Comparison of ENCODE assay signal across 11 cellular contexts in genomic region chr1:27405074-27405473, GRCh38. TPM values are rescaled to one million over a fixed set of nuclear protein-coding genes. Genes with fewer than 3 reads are reported as not detected.
DNase-seq lines count a peak whose midpoint lies in the region; ATAC-seq, FAIRE-seq and TF ChIP-seq lines count a peak whose summit lies in the region.
"Had no signal": no experiment of that assay in that cellular context is flagged by ENCODE, and none has a peak within 500 bp of the region (broad histone marks: within the 10 kb centered on the region; RNA-seq: fewer than 3 reads in every experiment).

No MANE protein-coding gene starts in this region.

- peaks cover 12% of the 10 kb centered on the region for H3K36me3 Mint-ChIP-seq in astrocyte (ENCODE audit: low read depth, unreplicated experiment)

- H3K27ac ChIP-seq in astrocyte (ENCODE audit: low read depth, low read length) (no peak overlapping the region), right cardiac atrium (ENCODE audit: low read length) (peak overlapping the region; percentile 85)

- no peak for FAIRE-seq in astrocyte (lab: Jason Lieb, UNC)

- no peak overlapping the region for H3K9ac ChIP-seq in astrocyte (ENCODE audit: low read length)

- H3K4me3 ChIP-seq in astrocyte (ENCODE audit: insufficient read depth, low read depth, low read length) (no peak overlapping the region), right cardiac atrium (ENCODE audit: low read length) (no peak overlapping the region)
- H3K4me3 ChIP-seq: mucosa of descending colon had no signal

- H3K4me1 Mint-ChIP-seq in astrocyte (ENCODE audit: low read depth, unreplicated experiment), result peaks cover 22% of the 10 kb centered on the region

- H3K4me1 ChIP-seq in astrocyte (ENCODE audit: insufficient read depth, low read length) (peaks cover 28% of the 10 kb centered on the region), right cardiac atrium (ENCODE audit: control insufficient read depth, insufficient read depth, low read length) (peaks cover 25% of the 10 kb centered on the region)

- H3K27ac Mint-ChIP-seq in astrocyte (ENCODE audit: unreplicated experiment), result peak overlapping the region; percentile 72
- H3K27ac Mint-ChIP-seq: activated CD4-positive, alpha-beta memory T cell treated with anti-CD3 and anti-CD28 coated beads, Interleukin-2, amount 10 ng/mL, durations not matched to agents 7 days and 5 days had no signal

- H3K4me3 Mint-ChIP-seq in astrocyte (ENCODE audit: unreplicated experiment), result no peak overlapping the region
- H3K4me3 Mint-ChIP-seq: activated CD4-positive, alpha-beta memory T cell treated with anti-CD3 and anti-CD28 coated beads, Interleukin-2, amount 10 ng/mL, durations not matched to agents 7 days and 5 days had no signal

- 33% methylated on average over 13 of the region's 13 CpGs for WGBS in right cardiac atrium

- H3K4me2 ChIP-seq in astrocyte (ENCODE audit: low read length), result no peak overlapping the region

- peaks cover 2% of the 10 kb centered on the region for H3K36me3 ChIP-seq in astrocyte (ENCODE audit: insufficient read depth, low read length)

- H4K20me1 ChIP-seq in astrocyte (ENCODE audit: insufficient read depth, low read length), result no peaks in the 10 kb centered on the region

- no peaks in the 10 kb centered on the region for H3K27me3 ChIP-seq in astrocyte (ENCODE audit: insufficient read depth, low read length)
- no peaks in the 10 kb centered on the region for H3K27me3 ChIP-seq in right cardiac atrium (ENCODE audit: control insufficient read depth, insufficient read depth)

- no peak overlapping the region for H2AFZ ChIP-seq in astrocyte (ENCODE audit: low read depth, low read length)

- no peaks in the 10 kb centered on the region for H3K9me3 Mint-ChIP-seq in astrocyte (ENCODE audit: unreplicated experiment)
- H3K9me3 Mint-ChIP-seq: activated CD4-positive, alpha-beta memory T cell treated with anti-CD3 and anti-CD28 coated beads, Interleukin-2, amount 10 ng/mL, durations not matched to agents 7 days and 5 days had no signal

- H3K9me3 ChIP-seq in astrocyte (ENCODE audit: insufficient read depth, low read depth, low read length), result no peaks in the 10 kb centered on the region
- H3K9me3 ChIP-seq in right cardiac atrium (ENCODE audit: control insufficient read depth, low read length), result no peaks in the 10 kb centered on the region
- H3K9me3 ChIP-seq: mucosa of descending colon had no signal

- no peak for TF ChIP-seq CTCF in astrocyte (IDR thresholded peaks at IDR 0.05; ENCODE audit: insufficient read depth, low read depth, low read length)

- no peaks in the 10 kb centered on the region for H3K79me2 ChIP-seq in astrocyte (ENCODE audit: insufficient read depth, low read length)

- ATAC-seq in right cardiac atrium (peak; percentile 30 to 53), HG02610 (IDR thresholded peaks at IDR 0.05; ENCODE audit: unreplicated experiment) (no peak), HG02623 (IDR thresholded peaks at IDR 0.05; ENCODE audit: unreplicated experiment) (no peak)
- ATAC-seq: mucosa of descending colon had no signal

- DNase-seq in Daoy (ENCODE audit: low read depth) (peak; percentile 74), astrocyte (ENCODE audit: low read depth) (peak; percentile 80), right cardiac atrium (peak; percentile 74 to 87 (median 81)), retina (peak; percentile 59)
- DNase-seq in effector CD8-positive, alpha-beta T cell (lab: John Stamatoyannopoulos, UW), result no peak
- DNase-seq in activated CD4-positive, alpha-beta T cell treated with anti-CD3 and anti-CD28 coated beads, Interleukin-2, amount 50 U/mL, for 1 hour, result no peak
- DNase-seq: activated CD4-positive, alpha-beta memory T cell treated with anti-CD3 and anti-CD28 coated beads, Interleukin-2, amount 10 ng/mL, durations not matched to agents 7 days and 5 days; mucosa of descending colon; RPMI8226 had no signal

- no peaks in the 10 kb centered on the region for H3K27me3 Mint-ChIP-seq in astrocyte (ENCODE audit: low read depth, unreplicated experiment)
- H3K27me3 Mint-ChIP-seq: activated CD4-positive, alpha-beta memory T cell treated with anti-CD3 and anti-CD28 coated beads, Interleukin-2, amount 10 ng/mL, durations not matched to agents 7 days and 5 days had no signal

- intact Hi-C loops in right cardiac atrium (cut with DNase I), result no loop called here

RNA-seq across cellular contexts. Expression of gene GPR3, which starts 12.7 kb away (rescaled TPM):
- 0.80 and 2.0 TPM in 2 replicates for total RNA-seq in Daoy (2014; rRNA removed; shearing (Covaris generic))
- total RNA-seq in astrocyte (0.75 and 0.86 TPM in 2 replicates), right cardiac atrium (1 to 10 TPM in 1 of 4 donors, under 1 TPM in 3; 0.46 to 3.3 (median 0.68) TPM)
- 1.7 TPM for polyA plus RNA-seq in right cardiac atrium

RNA-seq across cellular contexts. Expression of gene CD164L2, which starts 21.9 kb away (rescaled TPM):
- not detected in 2 replicates for total RNA-seq in Daoy (2014; rRNA removed; shearing (Covaris generic))
- total RNA-seq in astrocyte (not detected in 2 replicates), right cardiac atrium (not detected)
- polyA plus RNA-seq in right cardiac atrium, result not detected
- total RNA-seq: activated CD4-positive, alpha-beta memory T cell treated with anti-CD3 and anti-CD28 coated beads, Interleukin-2, amount 10 ng/mL, durations not matched to agents 7 days and 5 days had no signal

RNA-seq across cellular contexts. Expression of gene FCN3, which starts 30.4 kb away (rescaled TPM):
- not detected in 2 replicates for total RNA-seq in Daoy (2014; rRNA removed; shearing (Covaris generic))
- total RNA-seq in astrocyte (not detected in 2 replicates), right cardiac atrium (10 to 100 TPM in 3 of 4 donors, 1 to 10 TPM in 1; 5.8 to 46.0 (median 11.9) TPM)
- polyA plus RNA-seq in right cardiac atrium, result 98.1 TPM
- total RNA-seq: activated CD4-positive, alpha-beta memory T cell treated with anti-CD3 and anti-CD28 coated beads, Interleukin-2, amount 10 ng/mL, durations not matched to agents 7 days and 5 days had no signal

RNA-seq across cellular contexts. Expression of gene MAP3K6, which starts 38.3 kb away (rescaled TPM):
- total RNA-seq in Daoy (2014; rRNA removed; shearing (Covaris generic)), result 8.2 and 12.1 TPM in 2 replicates
- total RNA-seq in astrocyte (12.8 and 16.8 TPM in 2 replicates), right cardiac atrium (10 to 100 TPM; 40.7 to 52.7 (median 45.9) TPM)
- 47.5 TPM for polyA plus RNA-seq in right cardiac atrium

Comparison
In these comparisons a context has a peak if more than half of its experiments do, and no peak if none do; other contexts are left out.
1. DNase-seq: peak in Daoy (single experiment), astrocyte (single experiment), right cardiac atrium (3 of 3) and retina (single experiment); none in effector CD8-positive, alpha-beta T cell (single experiment) and activated CD4-positive, alpha-beta T cell treated with anti-CD3 and anti-CD28 coated beads, Interleukin-2, amount 50 U/mL, for 1 hour (single experiment).
2. ATAC-seq: peak in right cardiac atrium (2 of 2); none in HG02610 (single experiment) and HG02623 (single experiment).